1 cellular context compared by ENCODE assay signal in the genomic region with DNA sequence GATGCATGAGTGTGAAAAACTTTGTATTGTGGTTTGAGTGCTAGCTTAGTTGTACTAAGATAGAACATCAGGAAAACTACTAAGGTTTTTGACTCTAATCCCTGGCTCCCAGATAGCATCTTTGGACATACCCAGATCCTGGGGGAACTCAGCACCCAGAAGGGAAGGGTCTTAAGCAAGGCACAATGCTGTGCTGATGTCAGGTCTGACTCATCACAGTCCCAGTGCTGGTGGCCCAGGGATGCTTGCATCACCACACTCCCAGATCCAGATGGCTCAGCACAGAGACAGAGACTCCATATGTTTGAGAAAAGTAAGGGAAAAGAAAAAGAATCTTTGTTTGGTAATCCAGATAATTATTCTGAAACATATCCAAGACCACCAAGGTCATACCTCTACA.
TF ChIP-seq lines count a peak whose summit lies in the region.

No MANE protein-coding gene starts in this region.

TF ChIP-seq in GM23338, 12 proteins besides CTCF, POLR2A, EP300 and RAD21:
- no peak for TF ChIP-seq NANOG (IDR thresholded peaks at IDR 0.05; ENCODE audit: borderline replicate concordance)
- no peak for TF ChIP-seq STAT1 (IDR thresholded peaks at IDR 0.05; ENCODE audit: unreplicated experiment)
- no peak for TF ChIP-seq EZH2phosphoT487 (IDR thresholded peaks at IDR 0.05; ENCODE audit: unreplicated experiment)
- TF ChIP-seq ZNF114 (CRISPR knock-in tag; IDR thresholded peaks at IDR 0.05), result no peak
- no peak for TF ChIP-seq ZNF462 (CRISPR knock-in tag; IDR thresholded peaks at IDR 0.05)
- TF ChIP-seq, protein P1, sequence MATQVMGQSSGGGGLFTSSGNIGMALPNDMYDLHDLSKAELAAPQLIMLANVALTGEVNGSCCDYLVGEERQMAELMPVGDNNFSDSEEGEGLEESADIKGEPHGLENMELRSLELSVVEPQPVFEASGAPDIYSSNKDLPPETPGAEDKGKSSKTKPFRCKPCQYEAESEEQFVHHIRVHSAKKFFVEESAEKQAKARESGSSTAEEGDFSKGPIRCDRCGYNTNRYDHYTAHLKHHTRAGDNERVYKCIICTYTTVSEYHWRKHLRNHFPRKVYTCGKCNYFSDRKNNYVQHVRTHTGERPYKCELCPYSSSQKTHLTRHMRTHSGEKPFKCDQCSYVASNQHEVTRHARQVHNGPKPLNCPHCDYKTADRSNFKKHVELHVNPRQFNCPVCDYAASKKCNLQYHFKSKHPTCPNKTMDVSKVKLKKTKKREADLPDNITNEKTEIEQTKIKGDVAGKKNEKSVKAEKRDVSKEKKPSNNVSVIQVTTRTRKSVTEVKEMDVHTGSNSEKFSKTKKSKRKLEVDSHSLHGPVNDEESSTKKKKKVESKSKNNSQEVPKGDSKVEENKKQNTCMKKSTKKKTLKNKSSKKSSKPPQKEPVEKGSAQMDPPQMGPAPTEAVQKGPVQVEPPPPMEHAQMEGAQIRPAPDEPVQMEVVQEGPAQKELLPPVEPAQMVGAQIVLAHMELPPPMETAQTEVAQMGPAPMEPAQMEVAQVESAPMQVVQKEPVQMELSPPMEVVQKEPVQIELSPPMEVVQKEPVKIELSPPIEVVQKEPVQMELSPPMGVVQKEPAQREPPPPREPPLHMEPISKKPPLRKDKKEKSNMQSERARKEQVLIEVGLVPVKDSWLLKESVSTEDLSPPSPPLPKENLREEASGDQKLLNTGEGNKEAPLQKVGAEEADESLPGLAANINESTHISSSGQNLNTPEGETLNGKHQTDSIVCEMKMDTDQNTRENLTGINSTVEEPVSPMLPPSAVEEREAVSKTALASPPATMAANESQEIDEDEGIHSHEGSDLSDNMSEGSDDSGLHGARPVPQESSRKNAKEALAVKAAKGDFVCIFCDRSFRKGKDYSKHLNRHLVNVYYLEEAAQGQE (IDR thresholded peaks at IDR 0.05; ENCODE audit: unreplicated experiment), result no peak
- no peak for TF ChIP-seq ZNF331 (CRISPR knock-in tag; IDR thresholded peaks at IDR 0.05; ENCODE audit: low read depth)
- no peak for TF ChIP-seq EZH2 (IDR thresholded peaks at IDR 0.05; ENCODE audit: low read depth, unreplicated experiment)
- TF ChIP-seq, protein P2, sequence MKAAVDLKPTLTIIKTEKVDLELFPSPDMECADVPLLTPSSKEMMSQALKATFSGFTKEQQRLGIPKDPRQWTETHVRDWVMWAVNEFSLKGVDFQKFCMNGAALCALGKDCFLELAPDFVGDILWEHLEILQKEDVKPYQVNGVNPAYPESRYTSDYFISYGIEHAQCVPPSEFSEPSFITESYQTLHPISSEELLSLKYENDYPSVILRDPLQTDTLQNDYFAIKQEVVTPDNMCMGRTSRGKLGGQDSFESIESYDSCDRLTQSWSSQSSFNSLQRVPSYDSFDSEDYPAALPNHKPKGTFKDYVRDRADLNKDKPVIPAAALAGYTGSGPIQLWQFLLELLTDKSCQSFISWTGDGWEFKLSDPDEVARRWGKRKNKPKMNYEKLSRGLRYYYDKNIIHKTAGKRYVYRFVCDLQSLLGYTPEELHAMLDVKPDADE (IDR thresholded peaks at IDR 0.05), result no peak
- no peak for TF ChIP-seq CREB1 (CRISPR knock-in tag; IDR thresholded peaks at IDR 0.05; ENCODE audit: low read depth)
- no peak for TF ChIP-seq JUNB (IDR thresholded peaks at IDR 0.05; ENCODE audit: unreplicated experiment)
- no peak for TF ChIP-seq POLR2AphosphoS5 (IDR thresholded peaks at IDR 0.05; ENCODE audit: low read depth)
